11 cellular contexts compared by ENCODE assay signal in genomic region chr1:65027699-65028358, GRCh38.
DNase-seq lines count a peak whose midpoint lies in the region; ATAC-seq, FAIRE-seq and TF ChIP-seq lines count a peak whose summit lies in the region.
"Had no signal": no experiment of that assay in that cellular context is flagged by ENCODE, and none has a peak within 500 bp of the region (broad histone marks: within the 10 kb centered on the region; RNA-seq: fewer than 3 reads in every experiment).

No MANE protein-coding gene starts in this region.

- CTCF ChIA-PET in HepG2 (lab: Yijun Ruan, JAX; ENCODE audit: low intra/inter-chr PET ratio, low total read pairs) (no interaction called here), H1 (lab: Charles Lee; ENCODE audit: partially characterized antibody) (interaction anchor here (0.9 to 1.3 kb wide), 3 partner anchors 10 to 48 kb away, joined by 3 to 5 read pairs (median 4); no protein-coding TSS in a partner anchor), SK-N-SH (lab: Yijun Ruan, JAX) (no interaction called here)

- no peak overlapping the region for H4K5ac ChIP-seq in H1 (ENCODE audit: insufficient read length, low read depth, low read length)

- in situ Hi-C loops in HepG2 (cut with HindIII; ENCODE audit: extremely low pct_ligation_motif_present, low pct_unique_long_range_greater_than_20kb) = no loop called here

- peak; percentile 60 to 70 (median 69) for DNase-seq in right lobe of liver
- DNase-seq in HepG2 (ENCODE audit: low spot score) = no peak
- no peak for DNase-seq in H1 (ENCODE audit: low read depth in 1 of 2, low spot score in 2 of 2)
- peak; percentile 20 for DNase-seq in midbrain (lab: John Stamatoyannopoulos, UW)
- no peak for DNase-seq in islet precursor cell
- no peak for DNase-seq in NCI-H510A (lab: John Stamatoyannopoulos, UW)
- no peak for DNase-seq in SK-N-SH
- DNase-seq: ACHN; activated CD8-positive, alpha-beta memory T cell treated with anti-CD3 and anti-CD28 coated beads, Interleukin-2, amount 50 U/mL, for 48 hours; stimulated activated CD4-positive, alpha-beta T cell treated with anti-CD3 and anti-CD28 coated beads, Interleukin-4, amount 100 ng/mL, for 4 hours had no signal

- no peaks in the 10 kb centered on the region for H3K9me2 ChIP-seq in SK-N-SH

- H4K8ac ChIP-seq in H1 (ENCODE audit: extremely low read depth, insufficient read depth, low read length) = no peak overlapping the region; the same call in 1 of the 2 replicates

- H3K36me3 Mint-ChIP-seq in activated T-helper 17 cell treated with anti-CD3 and anti-CD28 coated beads, Interleukin-2, amount 50 U/mL, for 72 hours (ENCODE audit: low read depth) = no peaks in the 10 kb centered on the region

- H3K27me3 Mint-ChIP-seq in activated T-helper 17 cell treated with anti-CD3 and anti-CD28 coated beads, Interleukin-2, amount 50 U/mL, for 72 hours = no peaks in the 10 kb centered on the region

- H3K79me1 ChIP-seq in H1 (ENCODE audit: low read depth, low read length) = no peaks in the 10 kb centered on the region

- H3K4me1 ChIP-seq in right lobe of liver (no peaks in the 10 kb centered on the region), HepG2 (ENCODE audit: insufficient read depth, low read length) (no peaks in the 10 kb centered on the region), H1 (replicated peaks in 1 of 4; ENCODE audit: control insufficient read depth in 3 of 4, insufficient read depth in 4 of 4, low read length in 3 of 4) (no peaks in the 10 kb centered on the region; a peak in 1 of 7 replicates), SK-N-SH (ENCODE audit: control insufficient read depth in 1 of 2, insufficient read depth in 2 of 2, low read depth in 1 of 2, low read length in 1 of 2) (peaks cover 5 to 10% of the 10 kb centered on the region in 2 experiments; a peak in 2 of 4 replicates)

- 0 out of 2 replicates have a peak overlapping the region, but pooled peaks have one; percentile 5 for H3K18ac ChIP-seq in H1 (ENCODE audit: extremely low read depth, low read length)

- no peak overlapping the region for H3K56ac ChIP-seq in H1 (replicated peaks; ENCODE audit: insufficient read length, low read depth, low read length)

- FAIRE-seq in HepG2 (lab: Jason Lieb, UNC) (no peak), H1 (lab: Jason Lieb, UNC) (no peak)

- peak overlapping the region; percentile 15; the same call in 1 of the 2 replicates for H2BK5ac ChIP-seq in H1 (ENCODE audit: low read depth, low read length)

- no peaks in the 10 kb centered on the region for H3F3A ChIP-seq in SK-N-SH (replicated peaks; ENCODE audit: insufficient read depth)

- peak overlapping the region; percentile 11; the same call in 1 of the 2 replicates for H2BK20ac ChIP-seq in H1 (ENCODE audit: low read length)

- H2AFZ ChIP-seq in HepG2 (ENCODE audit: low read length) (no peak overlapping the region), H1 (ENCODE audit: low read length) (no peak overlapping the region), SK-N-SH (ENCODE audit: low read depth) (no peak overlapping the region)

- H3K4me1 Mint-ChIP-seq in activated T-helper 17 cell treated with anti-CD3 and anti-CD28 coated beads, Interleukin-2, amount 50 U/mL, for 72 hours = peaks cover 4% of the 10 kb centered on the region

- WGBS in right lobe of liver (ENCODE audit: insufficient coverage, low coverage, low lambda C conversion rate, missing lambda C conversion rate) = 34% methylated on average over 4 of the region's 5 CpGs
- WGBS in HepG2 (ENCODE audit: low lambda C conversion rate) = 52% methylated on average over 5 of the region's 5 CpGs
- WGBS in H1 (ENCODE audit: extremely low coverage in 1 of 2, insufficient coverage in 1 of 2, insufficient read length in 1 of 2, insufficient replicate concordance in 2 of 2, low coverage in 1 of 2, low lambda C conversion rate in 2 of 2, missing lambda C conversion rate in 1 of 2), 2 experiments = 87% methylated on average over 5 of the region's 5 CpGs; no CpG with 5 or more reads in 1 of the 2 experiments
- WGBS in SK-N-SH (ENCODE audit: low lambda C conversion rate) = 79% methylated on average over 2 of the region's 5 CpGs

- no peaks in the 10 kb centered on the region for H3K36me3 ChIP-seq in right lobe of liver
- no peaks in the 10 kb centered on the region for H3K36me3 ChIP-seq in HepG2 (replicated peaks in 1 of 2; ENCODE audit: control insufficient read depth in 1 of 2, insufficient read depth in 2 of 2, low read length in 2 of 2)
- H3K36me3 ChIP-seq in H1 (ENCODE audit: control insufficient read depth in 2 of 4, insufficient read depth in 4 of 4, low read length in 3 of 4) = no peaks in the 10 kb centered on the region
- H3K36me3 ChIP-seq in SK-N-SH (replicated peaks in 1 of 2; ENCODE audit: control insufficient read depth in 1 of 2, insufficient read depth in 2 of 2, low read length in 1 of 2) = no peaks in the 10 kb centered on the region

- no peak overlapping the region for H3K4ac ChIP-seq in H1 (replicated peaks; ENCODE audit: insufficient read length, low read depth, low read length)

- H3K27me3 ChIP-seq in right lobe of liver (no peaks in the 10 kb centered on the region), HepG2 (ENCODE audit: control insufficient read depth in 1 of 2, insufficient read depth in 2 of 2, low read length in 2 of 2) (no peaks in the 10 kb centered on the region), H1 (replicated peaks in 1 of 4; ENCODE audit: control insufficient read depth in 3 of 4, extremely low read depth in 1 of 4, insufficient read depth in 3 of 4, low read length in 3 of 4) (no peaks in the 10 kb centered on the region), SK-N-SH (ENCODE audit: insufficient read depth) (no peaks in the 10 kb centered on the region)

- H2BK15ac ChIP-seq in H1 (ENCODE audit: low read length) = no peak overlapping the region

- POLR2A ChIA-PET in HepG2 (lab: Yijun Ruan, JAX) (no interaction called here), H1 (lab: Charles Lee; ENCODE audit: partially characterized antibody) (interaction anchor here (0.7 kb wide), 1 partner anchor 28 kb away, joined by 4 read pairs; no protein-coding TSS in a partner anchor), SK-N-SH (lab: Yijun Ruan, JAX) (interaction anchor here (0.5 to 0.7 kb wide), 2 partner anchors 9 to 1803 kb away, joined by 3 to 4 read pairs; no protein-coding TSS in a partner anchor)

- H3K4me2 ChIP-seq in HepG2 (ENCODE audit: low read depth, low read length) = no peak overlapping the region
- no peak overlapping the region for H3K4me2 ChIP-seq in H1 (ENCODE audit: insufficient read depth in 1 of 2, low read depth in 2 of 2, low read length in 2 of 2)
- H3K4me2 ChIP-seq in SK-N-SH = no peak overlapping the region

- H3K9me3 Mint-ChIP-seq in activated T-helper 17 cell treated with anti-CD3 and anti-CD28 coated beads, Interleukin-2, amount 50 U/mL, for 72 hours = peaks cover 4% of the 10 kb centered on the region

- no peaks in the 10 kb centered on the region for H3K23me2 ChIP-seq in H1 (ENCODE audit: low read depth, low read length)

- H3K27ac Mint-ChIP-seq in activated T-helper 17 cell treated with anti-CD3 and anti-CD28 coated beads, Interleukin-2, amount 50 U/mL, for 72 hours = no peak overlapping the region

- no TSS peak for BruUV-seq in HepG2 (replicated peaks; lab: Mats Ljungman, UMichigan)

- TF ChIP-seq EP300 in HepG2 (IDR thresholded peaks at IDR 0.05; ENCODE audit: low read depth in 2 of 2, low read length in 2 of 2) (no peak), HepG2 (CRISPR knock-in tag; IDR thresholded peaks at IDR 0.05; ENCODE audit: borderline replicate concordance) (no peak), H1 (IDR thresholded peaks at IDR 0.05; ENCODE audit: borderline replicate concordance in 1 of 2, low read depth in 2 of 2, low read length in 2 of 2) (no peak), SK-N-SH (IDR thresholded peaks at IDR 0.05; ENCODE audit: borderline replicate concordance in 1 of 2, low read depth in 1 of 2, low read length in 1 of 2) (no peak)

- intact Hi-C loops in right lobe of liver (cut with DNase I) = no loop called here
- intact Hi-C loops in HepG2 (cut with micrococcal nuclease; ENCODE audit: unreplicated experiment) = no loop called here

- H3K23ac ChIP-seq in H1 (ENCODE audit: insufficient read length) = no peak overlapping the region

- H3K4me3 Mint-ChIP-seq in activated T-helper 17 cell treated with anti-CD3 and anti-CD28 coated beads, Interleukin-2, amount 50 U/mL, for 72 hours = no peak overlapping the region

- H3K4me3 ChIP-seq in right lobe of liver (no peak overlapping the region), HepG2 (replicated peaks in 1 of 3; ENCODE audit: insufficient read depth in 1 of 3, low read depth in 2 of 3, low read length in 3 of 3) (no peak overlapping the region), H1 (ENCODE audit: extremely low read depth in 1 of 4, insufficient read depth in 2 of 4, low read depth in 3 of 4, low read length in 4 of 4) (no peak overlapping the region), SK-N-SH (ENCODE audit: low read depth in 2 of 2, low read length in 1 of 2) (no peak overlapping the region)

- H3K27ac ChIP-seq in right lobe of liver (no peak overlapping the region), HepG2 (ENCODE audit: extremely low read length, insufficient read depth, low read length) (no peak overlapping the region), H1 (ENCODE audit: low read depth, low read length) (no peak overlapping the region), SK-N-SH (ENCODE audit: low read depth in 2 of 2, low read length in 1 of 2) (no peak overlapping the region)

- H3K14ac ChIP-seq in H1 (ENCODE audit: insufficient read length) = no peak overlapping the region

- no peak overlapping the region for H3K9ac ChIP-seq in HepG2 (ENCODE audit: insufficient read depth, low read depth, low read length)
- no peak overlapping the region for H3K9ac ChIP-seq in H1 (replicated peaks in 1 of 4; ENCODE audit: extremely low read depth in 1 of 4, low read depth in 3 of 4, low read length in 3 of 4)
- no peak overlapping the region for H3K9ac ChIP-seq in SK-N-SH

- peak; percentile 62 to 75 (median 70) for ATAC-seq in right lobe of liver
- no peak for ATAC-seq in HepG2
- ATAC-seq in activated T-helper 17 cell treated with anti-CD3 and anti-CD28 coated beads, Interleukin-2, amount 50 U/mL, for 72 hours (replicated peaks) = no peak

- peak overlapping the region; percentile 60; the same call in 1 of the 2 replicates for H2BK12ac ChIP-seq in H1 (ENCODE audit: low read depth, low read length)

- 0 out of 2 replicates have a peak overlapping the region, but pooled peaks have one; percentile 82 for H2AK5ac ChIP-seq in H1 (ENCODE audit: low read depth, low read length)

- no peak for TF ChIP-seq RAD21 in HepG2 (CRISPR knock-in tag; IDR thresholded peaks at IDR 0.05)
- TF ChIP-seq RAD21 in H1 (IDR thresholded peaks at IDR 0.05 in 1 of 2, conservative IDR thresholded peaks at IDR 0.05 in 1 of 2; ENCODE audit: low read depth in 2 of 2, low read length in 2 of 2) = no peak
- TF ChIP-seq RAD21 in SK-N-SH (IDR thresholded peaks at IDR 0.05; ENCODE audit: low read length) = no peak

- TF ChIP-seq POLR2A in right lobe of liver (IDR thresholded peaks at IDR 0.05) (no peak), HepG2 (IDR thresholded peaks at IDR 0.05; ENCODE audit: insufficient read depth in 1 of 2, low read depth in 2 of 2, low read length in 2 of 2) (no peak), H1 (IDR thresholded peaks at IDR 0.05; ENCODE audit: control extremely low read depth in 1 of 2, low read depth in 2 of 2, low read length in 2 of 2) (no peak)

- H3K79me2 ChIP-seq in HepG2 (ENCODE audit: insufficient read depth, low read length) (no peaks in the 10 kb centered on the region), H1 (ENCODE audit: control insufficient read depth in 1 of 2, insufficient read depth in 2 of 2, low read length in 2 of 2) (no peaks in the 10 kb centered on the region), SK-N-SH (ENCODE audit: insufficient read depth) (no peaks in the 10 kb centered on the region)

- peak overlapping the region; percentile 19 for H2BK120ac ChIP-seq in H1 (replicated peaks; ENCODE audit: low read depth, low read length)

- TF ChIP-seq CTCF in right lobe of liver (IDR thresholded peaks at IDR 0.05) = no peak
- no peak for TF ChIP-seq CTCF in HepG2 (CRISPR knock-in tag; IDR thresholded peaks at IDR 0.05)
- TF ChIP-seq CTCF in H1 (IDR thresholded peaks at IDR 0.05; ENCODE audit: control extremely low read depth in 1 of 3, insufficient read depth in 1 of 3, low read depth in 1 of 3, low read length in 3 of 3) = no peak
- TF ChIP-seq CTCF in SK-N-SH (IDR thresholded peaks at IDR 0.05) = no peak

- no peak overlapping the region for H4K91ac ChIP-seq in H1 (replicated peaks; ENCODE audit: insufficient read length, low read length)

- H3K9me3 ChIP-seq in right lobe of liver (no peaks in the 10 kb centered on the region), HepG2 (ENCODE audit: low read length) (no peaks in the 10 kb centered on the region), H1 (ENCODE audit: insufficient read depth in 2 of 2, low read depth in 1 of 2, low read length in 1 of 2) (no peaks in the 10 kb centered on the region), SK-N-SH (no peaks in the 10 kb centered on the region)

- H4K20me1 ChIP-seq in HepG2 (ENCODE audit: insufficient read depth, low read length) = no peaks in the 10 kb centered on the region
- H4K20me1 ChIP-seq in H1 (replicated peaks in 1 of 2; ENCODE audit: control insufficient read depth in 1 of 2, insufficient read depth in 2 of 2, low read length in 2 of 2) = no peaks in the 10 kb centered on the region
- no peaks in the 10 kb centered on the region for H4K20me1 ChIP-seq in SK-N-SH (ENCODE audit: insufficient read depth)

Comparison
In these comparisons a context has a peak if more than half of its experiments do, and no peak if none do; other contexts are left out.
1. ATAC-seq: peak in right lobe of liver (4 of 4); none in HepG2 (single experiment) and activated T-helper 17 cell treated with anti-CD3 and anti-CD28 coated beads, Interleukin-2, amount 50 U/mL, for 72 hours (single experiment).
2. DNase-seq: peak in right lobe of liver (3 of 3) and midbrain (single experiment); none in HepG2 (single experiment), H1 (0 of 2), islet precursor cell (single experiment), NCI-H510A (single experiment) and SK-N-SH (single experiment).